ENCODE assay signal across 14 cellular contexts in the genomic region with DNA sequence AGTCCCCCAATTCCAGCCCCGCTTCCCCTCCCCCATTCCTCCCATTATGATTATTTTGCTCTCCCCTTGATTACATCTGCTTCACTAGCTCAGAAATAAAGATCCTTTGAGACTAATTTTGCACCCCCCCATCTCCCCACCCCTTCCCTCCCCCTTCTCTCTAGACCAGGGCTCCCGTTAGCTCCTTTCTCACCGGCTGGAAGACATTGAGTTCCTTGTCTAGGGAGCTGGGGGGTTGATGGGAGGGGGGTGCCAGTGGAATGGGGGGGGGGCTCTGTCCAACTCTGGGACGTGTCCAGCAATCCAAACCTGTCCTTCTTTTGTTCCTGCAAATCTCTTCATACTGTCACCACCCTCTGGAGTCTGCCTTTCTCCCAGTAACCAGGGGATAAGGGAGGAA.
DNase-seq lines count a peak whose midpoint lies in the region; TF ChIP-seq lines count a peak whose summit lies in the region.
"Had no signal": no experiment of that assay in that cellular context is flagged by ENCODE, and none has a peak within 500 bp of the region (broad histone marks: within the 10 kb centered on the region; RNA-seq: fewer than 3 reads in every experiment).

No MANE protein-coding gene starts in this region.

- H3K4me2 ChIP-seq in smooth muscle cell: no peak overlapping the region

- no peaks in the 10 kb centered on the region for H3F3A ChIP-seq in smooth muscle cell (ENCODE audit: low read depth)

- no peaks in the 10 kb centered on the region for H4K20me1 ChIP-seq in smooth muscle cell (ENCODE audit: low read depth)

- H3K4me3 ChIP-seq in smooth muscle cell: no peak overlapping the region
- no peak overlapping the region for H3K4me3 ChIP-seq in CD8-positive, alpha-beta memory T cell (ENCODE audit: low read length)
- H3K4me3 ChIP-seq in esophagus muscularis mucosa: no peak overlapping the region

- TF ChIP-seq CTCF in brain (conservative IDR thresholded peaks at IDR 0.05): no peak
- no peak for TF ChIP-seq CTCF in smooth muscle cell (IDR thresholded peaks at IDR 0.05; ENCODE audit: borderline replicate concordance, insufficient read depth, poor library complexity, severe bottlenecking)
- TF ChIP-seq CTCF in esophagus muscularis mucosa (IDR thresholded peaks at IDR 0.05): no peak

- no peak overlapping the region for H3K27ac ChIP-seq in smooth muscle cell (ENCODE audit: low read depth)
- no peak overlapping the region for H3K27ac ChIP-seq in CD8-positive, alpha-beta memory T cell (ENCODE audit: low read depth, low read length)
- H3K27ac ChIP-seq in esophagus muscularis mucosa (replicated peaks in 1 of 4): no peak overlapping the region
- H3K27ac ChIP-seq: 22Rv1 had no signal

- peaks cover 59% of the 10 kb centered on the region for H3K27me3 Mint-ChIP-seq in brain
- H3K27me3 Mint-ChIP-seq in CD8-positive, alpha-beta memory T cell: peaks cover 66 to 95% of the 10 kb centered on the region in 2 donors

- TF ChIP-seq EP300 in esophagus muscularis mucosa (IDR thresholded peaks at IDR 0.05): no peak

- H3K9me3 ChIP-seq in smooth muscle cell (replicated peaks; ENCODE audit: low read depth) (no peaks in the 10 kb centered on the region), esophagus muscularis mucosa (no peaks in the 10 kb centered on the region)
- H3K9me3 ChIP-seq in CD8-positive, alpha-beta memory T cell (ENCODE audit: low read length): no peaks in the 10 kb centered on the region
- H3K9me3 ChIP-seq: Caco-2 had no signal

- peak overlapping the region; percentile 95 to 100 (median 99) for H3K27ac Mint-ChIP-seq in brain
- no peak overlapping the region for H3K27ac Mint-ChIP-seq in CD8-positive, alpha-beta memory T cell
- H3K27ac Mint-ChIP-seq: CD14-positive monocyte; CD8-positive, alpha-beta T cell; IgD-negative memory B cell had no signal

- no peak overlapping the region for H2AFZ ChIP-seq in smooth muscle cell (ENCODE audit: low read depth)

- H3K79me2 ChIP-seq in smooth muscle cell (ENCODE audit: low read depth): no peaks in the 10 kb centered on the region

- intact Hi-C loops in esophagus muscularis mucosa (cut with DNase I): no loop called here

- H3K36me3 ChIP-seq in smooth muscle cell (ENCODE audit: low read depth): no peaks in the 10 kb centered on the region
- no peaks in the 10 kb centered on the region for H3K36me3 ChIP-seq in CD8-positive, alpha-beta memory T cell (ENCODE audit: insufficient read depth, low read length)
- no peaks in the 10 kb centered on the region for H3K36me3 ChIP-seq in esophagus muscularis mucosa

- no peak for TF ChIP-seq POLR2A in esophagus muscularis mucosa (IDR thresholded peaks at IDR 0.05; ENCODE audit: low read depth)

- CTCF ChIA-PET in CD8-positive, alpha-beta memory T cell (lab: Charles Lee): interaction anchor here (1.3 kb wide), 1 partner anchor 15 kb away, joined by 6 read pairs; no protein-coding TSS in a partner anchor

- H3K4me1 ChIP-seq in smooth muscle cell (ENCODE audit: low read depth) (peaks cover 19% of the 10 kb centered on the region), esophagus muscularis mucosa (peaks cover 7 to 8% (median 8%) of the 10 kb centered on the region in 4 donors)
- no peaks in the 10 kb centered on the region for H3K4me1 ChIP-seq in CD8-positive, alpha-beta memory T cell (ENCODE audit: insufficient read depth, low read length)
- H3K4me1 ChIP-seq: Caco-2 had no signal

- H3K4me3 Mint-ChIP-seq in brain: peak overlapping the region; percentile 23 to 96 (median 88)
- peak overlapping the region in 1 of 7 donors; percentile 38 for H3K4me3 Mint-ChIP-seq in CD8-positive, alpha-beta memory T cell
- H3K4me3 Mint-ChIP-seq: CD8-positive, alpha-beta T cell; IgD-negative memory B cell had no signal

- DNase-seq in D341Med (ENCODE audit: low spot score) (peak; percentile 32), epidermal melanocyte (ENCODE audit: insufficient read length, low spot score) (peak; percentile 14), midbrain (lab: John Stamatoyannopoulos, UW) (peak; percentile 61), smooth muscle cell (lab: John Stamatoyannopoulos, UW; ENCODE audit: unreplicated experiment) (no peak), esophagus muscularis mucosa (ENCODE audit: extremely low spot score) (no peak)
- no peak for DNase-seq in CD8-positive, alpha-beta memory T cell
- DNase-seq: Caco-2; CD8-positive, alpha-beta T cell; DMS53; GF-D8 had no signal

- H3K9ac ChIP-seq in smooth muscle cell (ENCODE audit: low read depth): no peak overlapping the region

- H3K9me3 Mint-ChIP-seq in brain: peaks cover 0 to 11% (median 0%) of the 10 kb centered on the region in 5 experiments
- no peaks in the 10 kb centered on the region for H3K9me3 Mint-ChIP-seq in CD8-positive, alpha-beta memory T cell
- H3K9me3 Mint-ChIP-seq: CD8-positive, alpha-beta T cell; IgD-negative memory B cell had no signal

- peaks cover 24% of the 10 kb centered on the region for H3K36me3 Mint-ChIP-seq in brain
- no peaks in the 10 kb centered on the region for H3K36me3 Mint-ChIP-seq in CD8-positive, alpha-beta memory T cell
- H3K36me3 Mint-ChIP-seq: CD8-positive, alpha-beta T cell; IgD-negative memory B cell had no signal

- POLR2A ChIA-PET in CD8-positive, alpha-beta memory T cell (lab: Charles Lee): interaction anchor here (0.5 kb wide), 1 partner anchor 132 kb away, joined by 4 read pairs; no protein-coding TSS in a partner anchor

- 49% methylated on average over 2 of the region's 4 CpGs for WGBS in smooth muscle cell (ENCODE audit: low lambda C conversion rate)
- WGBS in esophagus muscularis mucosa: 24% methylated on average over 4 of the region's 4 CpGs

- H3K4me1 Mint-ChIP-seq in brain: peaks cover 72% of the 10 kb centered on the region
- H3K4me1 Mint-ChIP-seq in CD8-positive, alpha-beta memory T cell: peaks cover 6 to 8% (median 7%) of the 10 kb centered on the region in 3 donors

- H3K27me3 ChIP-seq in smooth muscle cell (ENCODE audit: low read depth): peaks cover 98% of the 10 kb centered on the region
- H3K27me3 ChIP-seq in CD8-positive, alpha-beta memory T cell (ENCODE audit: insufficient read depth, low read length, poor library complexity, severe bottlenecking): peaks cover 64% of the 10 kb centered on the region
- peaks cover 0 to 100% (median 60%) of the 10 kb centered on the region in 4 donors for H3K27me3 ChIP-seq in esophagus muscularis mucosa

Comparison
In these comparisons a context has a peak if more than half of its experiments do, and no peak if none do; other contexts are left out.
1. DNase-seq: peak in D341Med (single experiment), epidermal melanocyte (single experiment) and midbrain (single experiment); none in smooth muscle cell (single experiment), CD8-positive, alpha-beta memory T cell (0 of 5) and esophagus muscularis mucosa (single experiment).
2. H3K27ac Mint-ChIP-seq: peak in brain (5 of 5); none in CD8-positive, alpha-beta memory T cell (0 of 8).